8 cellular contexts compared by ENCODE assay signal in genomic region chr22:17171313-17172171, GRCh38. TPM values are rescaled to one million over a fixed set of nuclear protein-coding genes. Genes with fewer than 3 reads are reported as not detected.
DNase-seq lines count a peak whose midpoint lies in the region; ATAC-seq and TF ChIP-seq lines count a peak whose summit lies in the region.

No MANE protein-coding gene starts in this region.

- TF ChIP-seq CTCF in DOHH2 (IDR thresholded peaks at IDR 0.05; ENCODE audit: low read depth, low read length, poor library complexity, severe bottlenecking) = peak; percentile 87
- TF ChIP-seq CTCF in PC-3 (conservative IDR thresholded peaks at IDR 0.05; ENCODE audit: low read depth, low read length) = peak; percentile 71
- peak; percentile 73 for TF ChIP-seq CTCF in fibroblast of pulmonary artery (IDR thresholded peaks at IDR 0.05; ENCODE audit: low read length, missing control alignments)
- TF ChIP-seq CTCF in nephron progenitor cell (IDR thresholded peaks at IDR 0.05) = peak; percentile 78

- H3K36me3 ChIP-seq in DOHH2 (ENCODE audit: control insufficient read depth, low read length) (no peaks in the 10 kb centered on the region), PC-3 (ENCODE audit: low read depth, low read length) (no peaks in the 10 kb centered on the region)

- intact Hi-C loops in PC-3 (cut with micrococcal nuclease) = loop anchor here (1.0 to 2.0 kb wide), 3 partner anchors 87 to 330 kb away; partner anchors contain the start of gene IL17RA

- H3K9me3 Mint-ChIP-seq in IgD-negative memory B cell (no peaks in the 10 kb centered on the region), nephron progenitor cell (no peaks in the 10 kb centered on the region)
- no peaks in the 10 kb centered on the region for H3K9me3 Mint-ChIP-seq in activated T-helper 17 cell treated with anti-CD3 and anti-CD28 coated beads, Interleukin-2, amount 50 U/mL, for 72 hours

- no peaks in the 10 kb centered on the region for H3F3A ChIP-seq in DOHH2 (ENCODE audit: control insufficient read depth, insufficient read depth)
- H3F3A ChIP-seq in PC-3 (ENCODE audit: low read length, unreplicated experiment) = no peaks in the 10 kb centered on the region

- peak overlapping the region; percentile 85 for H2AFZ ChIP-seq in PC-3 (ENCODE audit: low read length)

- H3K79me2 ChIP-seq in DOHH2 (ENCODE audit: control insufficient read depth, low read length) = no peaks in the 10 kb centered on the region
- H3K79me2 ChIP-seq in PC-3 (ENCODE audit: low read length) = no peaks in the 10 kb centered on the region

- H3K27me3 ChIP-seq in DOHH2 (ENCODE audit: control insufficient read depth, low read length) (0 out of 2 replicates have a peak, but pooled peaks cover 3% of the 10 kb centered on the region), PC-3 (ENCODE audit: low read length) (no peaks in the 10 kb centered on the region)

- peaks cover 16% of the 10 kb centered on the region for H3K4me1 ChIP-seq in DOHH2 (ENCODE audit: control insufficient read depth, low read length)
- H3K4me1 ChIP-seq in PC-3 (ENCODE audit: insufficient read depth, low read length) = no peaks in the 10 kb centered on the region

- H3K9me2 ChIP-seq in DOHH2 (replicated peaks; ENCODE audit: control insufficient read depth, low read length) = no peaks in the 10 kb centered on the region
- H3K9me2 ChIP-seq in PC-3 (replicated peaks; ENCODE audit: low read length) = no peaks in the 10 kb centered on the region

- no TSS peak for BruUV-seq in PC-3 (replicated peaks; lab: Mats Ljungman, UMichigan)

- H3K4me3 Mint-ChIP-seq in IgD-negative memory B cell (peak overlapping the region; percentile 81 to 91 (median 88)), nephron progenitor cell (peak overlapping the region; percentile 78)
- peak overlapping the region; percentile 86 for H3K4me3 Mint-ChIP-seq in activated T-helper 17 cell treated with anti-CD3 and anti-CD28 coated beads, Interleukin-2, amount 50 U/mL, for 72 hours

- CTCF ChIA-PET in PC-3 (lab: Charles Lee) = interaction anchor here (0.5 to 1.9 kb wide), 17 partner anchors 10 to 872 kb away, joined by 3 to 34 read pairs (median 4); partner anchors contain the start of gene HDHD5

- H3K4me2 ChIP-seq in DOHH2 (ENCODE audit: low read length) (peak overlapping the region; percentile 100), PC-3 (ENCODE audit: low read length) (peak overlapping the region; percentile 84)

- H3K36me3 Mint-ChIP-seq in IgD-negative memory B cell (no peaks in the 10 kb centered on the region), nephron progenitor cell (ENCODE audit: low read depth) (no peaks in the 10 kb centered on the region)
- H3K36me3 Mint-ChIP-seq in activated T-helper 17 cell treated with anti-CD3 and anti-CD28 coated beads, Interleukin-2, amount 50 U/mL, for 72 hours (ENCODE audit: low read depth) = no peaks in the 10 kb centered on the region

- H3K9me3 ChIP-seq in DOHH2 (ENCODE audit: control insufficient read depth, insufficient read depth, low read length) (no peaks in the 10 kb centered on the region), PC-3 (ENCODE audit: low read length) (no peaks in the 10 kb centered on the region)

- ATAC-seq in GM21619 (IDR thresholded peaks at IDR 0.05; ENCODE audit: unreplicated experiment) = peak; percentile 90
- peak; percentile 96 for ATAC-seq in PC-3
- peak; percentile 97 for ATAC-seq in activated T-helper 17 cell treated with anti-CD3 and anti-CD28 coated beads, Interleukin-2, amount 50 U/mL, for 72 hours (replicated peaks)
- peak; percentile 93 for ATAC-seq in stimulated activated naive CD8-positive, alpha-beta T cell treated with anti-CD3 and anti-CD28 coated beads, Interleukin-15, Interleukin-2, amounts not matched to agents 100 U/mL and 50 U/mL, for 24 hours

- H3K27me3 Mint-ChIP-seq in IgD-negative memory B cell = peaks cover 2% of the 10 kb centered on the region
- no peaks in the 10 kb centered on the region for H3K27me3 Mint-ChIP-seq in activated T-helper 17 cell treated with anti-CD3 and anti-CD28 coated beads, Interleukin-2, amount 50 U/mL, for 72 hours
- H3K27me3 Mint-ChIP-seq in nephron progenitor cell (ENCODE audit: low read depth, poor library complexity) = peaks cover 13% of the 10 kb centered on the region

- peaks cover 2 to 4% (median 4%) of the 10 kb centered on the region in 3 donors for H3K4me1 Mint-ChIP-seq in IgD-negative memory B cell
- no peaks in the 10 kb centered on the region for H3K4me1 Mint-ChIP-seq in activated T-helper 17 cell treated with anti-CD3 and anti-CD28 coated beads, Interleukin-2, amount 50 U/mL, for 72 hours
- H3K4me1 Mint-ChIP-seq in nephron progenitor cell = peaks cover 20% of the 10 kb centered on the region

- no peaks in the 10 kb centered on the region for H4K20me1 ChIP-seq in DOHH2 (ENCODE audit: control insufficient read depth, insufficient read depth, low read depth, low read length)
- no peaks in the 10 kb centered on the region for H4K20me1 ChIP-seq in PC-3 (ENCODE audit: low read length)

- H3K9ac ChIP-seq in PC-3 (ENCODE audit: low read length) = peak overlapping the region; percentile 74

- POLR2A ChIA-PET in PC-3 (lab: Charles Lee; ENCODE audit: unreplicated experiment) = interaction anchor here (0.5 to 0.7 kb wide), 2 partner anchors 59 to 607 kb away, joined by 4 to 11 read pairs; no protein-coding TSS in a partner anchor

- H3K27ac ChIP-seq in DOHH2 (ENCODE audit: low read depth, low read length) (peak overlapping the region; percentile 64), PC-3 (ENCODE audit: low read length) (peak overlapping the region; percentile 49)

- DNase-seq in PC-3 = peak; percentile 83
- peak; percentile 88 for DNase-seq in fibroblast of pulmonary artery (ENCODE audit: low read depth)
- DNase-seq in nephron progenitor cell = peak; percentile 90
- peak; percentile 93 for DNase-seq in stimulated activated naive CD8-positive, alpha-beta T cell treated with anti-CD3 and anti-CD28 coated beads, Interleukin-15, Interleukin-2, amounts not matched to agents 100 U/mL and 50 U/mL, for 24 hours

- H3K27ac Mint-ChIP-seq in IgD-negative memory B cell (peak overlapping the region; percentile 59 to 80 (median 73)), nephron progenitor cell (peak overlapping the region; percentile 36)
- peak overlapping the region; percentile 83 for H3K27ac Mint-ChIP-seq in activated T-helper 17 cell treated with anti-CD3 and anti-CD28 coated beads, Interleukin-2, amount 50 U/mL, for 72 hours

- H3K4me3 ChIP-seq in DOHH2 (ENCODE audit: low read length) (peak overlapping the region; percentile 95), PC-3 (ENCODE audit: low read length) (peak overlapping the region; percentile 76), fibroblast of pulmonary artery (replicated peaks; ENCODE audit: low read depth, low read length) (peak overlapping the region; percentile 62)

RNA-seq across cellular contexts. Expression of gene HDHD5, which starts 12.5 kb away (rescaled TPM):
- polyA plus RNA-seq in IgD-negative memory B cell = 49.4 TPM
- total RNA-seq in PC-3 (2014; rRNA removed) = 57.3 and 62.9 TPM in 2 replicates
- 10 to 100 TPM; 44.6 to 56.0 TPM for total RNA-seq in activated T-helper 17 cell treated with anti-CD3 and anti-CD28 coated beads, Interleukin-2, amount 50 U/mL, for 72 hours

RNA-seq across cellular contexts. Expression of gene ADA2, which starts 47.7 kb away (rescaled TPM):
- polyA plus RNA-seq in IgD-negative memory B cell = 59.9 TPM
- not detected in 2 replicates for total RNA-seq in PC-3 (2014; rRNA removed)
- 1 to 10 TPM; 2.1 to 4.0 TPM for total RNA-seq in activated T-helper 17 cell treated with anti-CD3 and anti-CD28 coated beads, Interleukin-2, amount 50 U/mL, for 72 hours

RNA-seq across cellular contexts. Expression of gene TMEM121B, which starts 50.4 kb away (rescaled TPM):
- not detected for polyA plus RNA-seq in IgD-negative memory B cell
- 0.11 and 0.12 TPM in 2 replicates for total RNA-seq in PC-3 (2014; rRNA removed)
- under 1 TPM in 1 of 2 donors, not detected in 1; 0.08 TPM for total RNA-seq in activated T-helper 17 cell treated with anti-CD3 and anti-CD28 coated beads, Interleukin-2, amount 50 U/mL, for 72 hours

Comparison
In these comparisons a context has a peak if more than half of its experiments do, and no peak if none do; other contexts are left out.
1. Peak in every context shown above with its lines: DNase-seq, ATAC-seq, H3K4me3 ChIP-seq and H3K27ac ChIP-seq.